Comparison of ENCODE assay signal across 19 cellular contexts in genomic region chr1:10779841-10780240, GRCh38. TPM values are rescaled to one million over a fixed set of nuclear protein-coding genes. Genes with fewer than 3 reads are reported as not detected.
DNase-seq lines count a peak whose midpoint lies in the region; ATAC-seq, FAIRE-seq and TF ChIP-seq lines count a peak whose summit lies in the region.
"Had no signal": no experiment of that assay in that cellular context is flagged by ENCODE, and none has a peak within 500 bp of the region (broad histone marks: within the 10 kb centered on the region; RNA-seq: fewer than 3 reads in every experiment).

No MANE protein-coding gene starts in this region.

- TF ChIP-seq RAD21 in A549 (conservative IDR thresholded peaks at IDR 0.05 in 1 of 2, IDR thresholded peaks at IDR 0.05 in 1 of 2) = no peak

- DNase-seq in A549 (ENCODE audit: low read depth in 1 of 2, low spot score in 1 of 2) (no peak), COLO668 (lab: John Stamatoyannopoulos, UW; ENCODE audit: unreplicated experiment) (peak; percentile 44), lower lobe of right lung (peak; percentile 27), HCEC 1CT (no peak), SKM-1 (lab: John Stamatoyannopoulos, UW; ENCODE audit: unreplicated experiment) (no peak), frontal cortex (ENCODE audit: low spot score in 2 of 2) (no peak)
- DNase-seq: activated B cell treated with CpG ODN at 0.5 μM for 24 hours; activated CD8-positive, alpha-beta T cell treated with anti-CD3 and anti-CD28 coated beads, Interleukin-2, amount 10 ng/mL, durations not matched to agents 7 days and 5 days; activated T-cell treated with anti-CD3 and anti-CD28 coated beads, Interleukin-2, amount 50 U/mL, for 48 hours; brain microvascular endothelial cell; Caco-2; GDM1; nephron progenitor cell; stimulated activated CD4-positive, alpha-beta T cell treated with anti-CD3 and anti-CD28 coated beads, Interleukin-12 subunit alpha, Interleukin-12 subunit beta, amount 100 ng/mL, for 4 hours had no signal

- TF ChIP-seq CTCF in A549 (IDR thresholded peaks at IDR 0.05) (no peak), VCaP (conservative IDR thresholded peaks at IDR 0.05) (no peak), lower lobe of right lung (IDR thresholded peaks at IDR 0.05) (no peak)

- CTCF ChIA-PET in A549 (lab: Yijun Ruan, JAX) = interaction anchor here (1.9 kb wide), 1 partner anchor 12 kb away, joined by 4 read pairs; no protein-coding TSS in a partner anchor

- no peaks in the 10 kb centered on the region for H3K27me3 ChIP-seq in lower lobe of right lung (ENCODE audit: low read depth)
- H3K27me3 ChIP-seq: heart left ventricle had no signal

- H3K27ac ChIP-seq in A549 (peak overlapping the region; percentile 78 to 86; a peak in 4 of 6 replicates), VCaP (peak overlapping the region; percentile 80; the same call in 1 of the 2 replicates), lower lobe of right lung (no peak overlapping the region)
- H3K27ac ChIP-seq: brain microvascular endothelial cell, esophagus muscularis mucosa, thoracic aorta had no signal

- H3K9me3 ChIP-seq in A549 = no peaks in the 10 kb centered on the region
- H3K9me3 ChIP-seq in lower lobe of right lung = no peaks in the 10 kb centered on the region
- H3K9me3 ChIP-seq: Caco-2, esophagus muscularis mucosa, heart left ventricle, thoracic aorta had no signal

- H3K4me1 ChIP-seq in A549 = peaks cover 16% of the 10 kb centered on the region
- peaks cover 18% of the 10 kb centered on the region for H3K4me1 ChIP-seq in lower lobe of right lung
- H3K4me1 ChIP-seq: Caco-2 had no signal

- H3K4me3 ChIP-seq in A549 = no peak overlapping the region
- H3K4me3 ChIP-seq in lower lobe of right lung = no peak overlapping the region
- H3K4me3 ChIP-seq: esophagus muscularis mucosa, heart left ventricle, thoracic aorta had no signal

- no peak for FAIRE-seq in A549 (lab: Jason Lieb, UNC)
- FAIRE-seq in frontal cortex (lab: Jason Lieb, UNC) = no peak

- ATAC-seq in A549 (no peak), lower lobe of right lung (no peak), GM21528 (IDR thresholded peaks at IDR 0.05; ENCODE audit: low FRiP score, unreplicated experiment) (no peak)
- ATAC-seq: activated CD8-positive, alpha-beta T cell treated with anti-CD3 and anti-CD28 coated beads, Interleukin-2, amount 10 ng/mL, durations not matched to agents 7 days and 5 days had no signal

- H3K4me2 ChIP-seq in A549 = peak overlapping the region; percentile 85

- intact Hi-C loops in lower lobe of right lung (cut with DNase I) = no loop called here

- POLR2A ChIA-PET in A549 (lab: Yijun Ruan, JAX) = no interaction called here

- TF ChIP-seq POLR2A in A549 (IDR thresholded peaks at IDR 0.05; ENCODE audit: low read length) = no peak

- 89% methylated on average over 5 of the region's 10 CpGs for WGBS in A549 (ENCODE audit: missing lambda C conversion rate)

- no peak for TF ChIP-seq EP300 in A549 (IDR thresholded peaks at IDR 0.05)

- H3K36me3 ChIP-seq in lower lobe of right lung = no peaks in the 10 kb centered on the region
- H3K36me3 ChIP-seq: brain microvascular endothelial cell, esophagus muscularis mucosa, heart left ventricle, thoracic aorta had no signal

TF ChIP-seq in A549, 52 proteins besides CTCF, POLR2A, EP300 and RAD21:
- TF ChIP-seq GATA3 (IDR thresholded peaks at IDR 0.05; ENCODE audit: borderline replicate concordance) = no peak

RNA-seq across cellular contexts. Expression of gene CASZ1, which starts 16.6 kb away (rescaled TPM):
- polyA plus RNA-seq in A549 (2011; rRNA removed) (0.52 and 0.56 TPM in 2 replicates), A549 (2017; fragmentation: RNase III; extraction: RNeasy Plus Mini Kit Qiagen cat#74134 plus additional on column Dnase treatment) (0.94 to 1.2 TPM (median 1.1 TPM) in 3 replicates)
- polyA plus RNA-seq in A549 (2012; cell fraction: cytosol; rRNA removed) = 1.0 TPM in 2 replicates
- 1.6 and 3.8 TPM in 2 replicates for polyA plus RNA-seq in A549 (2012; cell fraction: nucleus; rRNA removed)
- polyA minus RNA-seq in A549 (2011; rRNA and poly(A)+ RNA removed) = 0.92 and 1.1 TPM in 2 replicates
- total RNA-seq in lower lobe of right lung (47.5 TPM), frontal cortex (1.6 TPM)

Comparison
In these comparisons a context has a peak if more than half of its experiments do, and no peak if none do; other contexts are left out.
1. DNase-seq: peak in COLO668 (single experiment) and lower lobe of right lung (single experiment); none in A549 (0 of 2), HCEC 1CT (single experiment), SKM-1 (single experiment) and frontal cortex (0 of 2).
2. RNA of gene CASZ1, which starts 16.6 kb away (total RNA-seq): 47.5 TPM in lower lobe of right lung (single experiment); 1.6 TPM in frontal cortex (single experiment); every median in the first group is over 10 times any median in the second.